In genomic region chr2:205990104-205990503, GRCh38 we compare ENCODE assay signal across 2 cellular contexts.
TF ChIP-seq lines count a peak whose summit lies in the region.

No MANE protein-coding gene starts in this region.

TF ChIP-seq in WTC11, 78 proteins besides CTCF, POLR2A, EP300 and RAD21 (continued from another document):
- TF ChIP-seq ZNF138 (CRISPR knock-in tag; conservative IDR thresholded peaks at IDR 0.05), result no peak
- TF ChIP-seq FOXK1 (CRISPR knock-in tag; IDR thresholded peaks at IDR 0.05), result no peak
- TF ChIP-seq ZNF263 (CRISPR knock-in tag; IDR thresholded peaks at IDR 0.05; ENCODE audit: low read depth), result no peak
- no peak for TF ChIP-seq TCF7 (CRISPR knock-in tag; IDR thresholded peaks at IDR 0.05; ENCODE audit: low read depth)
- TF ChIP-seq FOXJ3 (CRISPR knock-in tag; IDR thresholded peaks at IDR 0.05; ENCODE audit: borderline replicate concordance), result no peak
- TF ChIP-seq ZMAT4 (CRISPR knock-in tag; IDR thresholded peaks at IDR 0.05), result no peak
- TF ChIP-seq, protein P1, sequence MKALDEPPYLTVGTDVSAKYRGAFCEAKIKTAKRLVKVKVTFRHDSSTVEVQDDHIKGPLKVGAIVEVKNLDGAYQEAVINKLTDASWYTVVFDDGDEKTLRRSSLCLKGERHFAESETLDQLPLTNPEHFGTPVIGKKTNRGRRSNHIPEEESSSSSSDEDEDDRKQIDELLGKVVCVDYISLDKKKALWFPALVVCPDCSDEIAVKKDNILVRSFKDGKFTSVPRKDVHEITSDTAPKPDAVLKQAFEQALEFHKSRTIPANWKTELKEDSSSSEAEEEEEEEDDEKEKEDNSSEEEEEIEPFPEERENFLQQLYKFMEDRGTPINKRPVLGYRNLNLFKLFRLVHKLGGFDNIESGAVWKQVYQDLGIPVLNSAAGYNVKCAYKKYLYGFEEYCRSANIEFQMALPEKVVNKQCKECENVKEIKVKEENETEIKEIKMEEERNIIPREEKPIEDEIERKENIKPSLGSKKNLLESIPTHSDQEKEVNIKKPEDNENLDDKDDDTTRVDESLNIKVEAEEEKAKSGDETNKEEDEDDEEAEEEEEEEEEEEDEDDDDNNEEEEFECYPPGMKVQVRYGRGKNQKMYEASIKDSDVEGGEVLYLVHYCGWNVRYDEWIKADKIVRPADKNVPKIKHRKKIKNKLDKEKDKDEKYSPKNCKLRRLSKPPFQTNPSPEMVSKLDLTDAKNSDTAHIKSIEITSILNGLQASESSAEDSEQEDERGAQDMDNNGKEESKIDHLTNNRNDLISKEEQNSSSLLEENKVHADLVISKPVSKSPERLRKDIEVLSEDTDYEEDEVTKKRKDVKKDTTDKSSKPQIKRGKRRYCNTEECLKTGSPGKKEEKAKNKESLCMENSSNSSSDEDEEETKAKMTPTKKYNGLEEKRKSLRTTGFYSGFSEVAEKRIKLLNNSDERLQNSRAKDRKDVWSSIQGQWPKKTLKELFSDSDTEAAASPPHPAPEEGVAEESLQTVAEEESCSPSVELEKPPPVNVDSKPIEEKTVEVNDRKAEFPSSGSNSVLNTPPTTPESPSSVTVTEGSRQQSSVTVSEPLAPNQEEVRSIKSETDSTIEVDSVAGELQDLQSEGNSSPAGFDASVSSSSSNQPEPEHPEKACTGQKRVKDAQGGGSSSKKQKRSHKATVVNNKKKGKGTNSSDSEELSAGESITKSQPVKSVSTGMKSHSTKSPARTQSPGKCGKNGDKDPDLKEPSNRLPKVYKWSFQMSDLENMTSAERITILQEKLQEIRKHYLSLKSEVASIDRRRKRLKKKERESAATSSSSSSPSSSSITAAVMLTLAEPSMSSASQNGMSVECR (CRISPR knock-in tag; IDR thresholded peaks at IDR 0.05; ENCODE audit: borderline replicate concordance), result no peak

TF ChIP-seq in HepG2, 621 proteins besides CTCF, POLR2A, EP300 and RAD21 (continued from another document and continues in another):
- TF ChIP-seq ZSCAN20 (CRISPR knock-in tag; IDR thresholded peaks at IDR 0.05; ENCODE audit: borderline replicate concordance), result peak; percentile 17; the same call in 1 of the 2 replicates
- no peak for TF ChIP-seq ZSCAN29 (CRISPR knock-in tag; conservative IDR thresholded peaks at IDR 0.05)
- no peak for TF ChIP-seq TBX2 (CRISPR knock-in tag; IDR thresholded peaks at IDR 0.05; ENCODE audit: borderline replicate concordance)
- no peak for TF ChIP-seq ZNF260 (CRISPR knock-in tag; IDR thresholded peaks at IDR 0.05; ENCODE audit: borderline replicate concordance, low read depth)
- no peak for TF ChIP-seq MBNL3 (CRISPR knock-in tag; conservative IDR thresholded peaks at IDR 0.05)
- TF ChIP-seq, protein P2, sequence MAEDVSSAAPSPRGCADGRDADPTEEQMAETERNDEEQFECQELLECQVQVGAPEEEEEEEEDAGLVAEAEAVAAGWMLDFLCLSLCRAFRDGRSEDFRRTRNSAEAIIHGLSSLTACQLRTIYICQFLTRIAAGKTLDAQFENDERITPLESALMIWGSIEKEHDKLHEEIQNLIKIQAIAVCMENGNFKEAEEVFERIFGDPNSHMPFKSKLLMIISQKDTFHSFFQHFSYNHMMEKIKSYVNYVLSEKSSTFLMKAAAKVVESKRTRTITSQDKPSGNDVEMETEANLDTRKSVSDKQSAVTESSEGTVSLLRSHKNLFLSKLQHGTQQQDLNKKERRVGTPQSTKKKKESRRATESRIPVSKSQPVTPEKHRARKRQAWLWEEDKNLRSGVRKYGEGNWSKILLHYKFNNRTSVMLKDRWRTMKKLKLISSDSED (CRISPR knock-in tag; IDR thresholded peaks at IDR 0.05), result no peak
- no peak for TF ChIP-seq ZSCAN22 (CRISPR knock-in tag; IDR thresholded peaks at IDR 0.05)
- 0 out of 2 replicates have a peak, but pooled peaks have one; percentile 1 for TF ChIP-seq HDAC1 (CRISPR knock-in tag; IDR thresholded peaks at IDR 0.05)
- TF ChIP-seq DNMT3B (CRISPR knock-in tag; conservative IDR thresholded peaks at IDR 0.05), result 0 out of 2 replicates have a peak, but pooled peaks have one; percentile 57
- TF ChIP-seq ZNF766 (CRISPR knock-in tag; IDR thresholded peaks at IDR 0.05; ENCODE audit: borderline replicate concordance), result no peak
- TF ChIP-seq, protein P3, sequence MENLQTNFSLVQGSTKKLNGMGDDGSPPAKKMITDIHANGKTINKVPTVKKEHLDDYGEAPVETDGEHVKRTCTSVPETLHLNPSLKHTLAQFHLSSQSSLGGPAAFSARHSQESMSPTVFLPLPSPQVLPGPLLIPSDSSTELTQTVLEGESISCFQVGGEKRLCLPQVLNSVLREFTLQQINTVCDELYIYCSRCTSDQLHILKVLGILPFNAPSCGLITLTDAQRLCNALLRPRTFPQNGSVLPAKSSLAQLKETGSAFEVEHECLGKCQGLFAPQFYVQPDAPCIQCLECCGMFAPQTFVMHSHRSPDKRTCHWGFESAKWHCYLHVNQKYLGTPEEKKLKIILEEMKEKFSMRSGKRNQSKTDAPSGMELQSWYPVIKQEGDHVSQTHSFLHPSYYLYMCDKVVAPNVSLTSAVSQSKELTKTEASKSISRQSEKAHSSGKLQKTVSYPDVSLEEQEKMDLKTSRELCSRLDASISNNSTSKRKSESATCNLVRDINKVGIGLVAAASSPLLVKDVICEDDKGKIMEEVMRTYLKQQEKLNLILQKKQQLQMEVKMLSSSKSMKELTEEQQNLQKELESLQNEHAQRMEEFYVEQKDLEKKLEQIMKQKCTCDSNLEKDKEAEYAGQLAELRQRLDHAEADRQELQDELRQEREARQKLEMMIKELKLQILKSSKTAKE (CRISPR knock-in tag; IDR thresholded peaks at IDR 0.05; ENCODE audit: borderline replicate concordance), result no peak
- no peak for TF ChIP-seq PRDM4 (CRISPR knock-in tag; IDR thresholded peaks at IDR 0.05; ENCODE audit: borderline replicate concordance)
- TF ChIP-seq LCORL (IDR thresholded peaks at IDR 0.05), result no peak
- 0 out of 2 replicates have a peak, but pooled peaks have one; percentile 26 for TF ChIP-seq LCORL (CRISPR knock-in tag; IDR thresholded peaks at IDR 0.05)
- no peak for TF ChIP-seq ZNF619 (CRISPR knock-in tag; IDR thresholded peaks at IDR 0.05)
- TF ChIP-seq DR1 (CRISPR knock-in tag; IDR thresholded peaks at IDR 0.05), result no peak
- TF ChIP-seq, protein P4, sequence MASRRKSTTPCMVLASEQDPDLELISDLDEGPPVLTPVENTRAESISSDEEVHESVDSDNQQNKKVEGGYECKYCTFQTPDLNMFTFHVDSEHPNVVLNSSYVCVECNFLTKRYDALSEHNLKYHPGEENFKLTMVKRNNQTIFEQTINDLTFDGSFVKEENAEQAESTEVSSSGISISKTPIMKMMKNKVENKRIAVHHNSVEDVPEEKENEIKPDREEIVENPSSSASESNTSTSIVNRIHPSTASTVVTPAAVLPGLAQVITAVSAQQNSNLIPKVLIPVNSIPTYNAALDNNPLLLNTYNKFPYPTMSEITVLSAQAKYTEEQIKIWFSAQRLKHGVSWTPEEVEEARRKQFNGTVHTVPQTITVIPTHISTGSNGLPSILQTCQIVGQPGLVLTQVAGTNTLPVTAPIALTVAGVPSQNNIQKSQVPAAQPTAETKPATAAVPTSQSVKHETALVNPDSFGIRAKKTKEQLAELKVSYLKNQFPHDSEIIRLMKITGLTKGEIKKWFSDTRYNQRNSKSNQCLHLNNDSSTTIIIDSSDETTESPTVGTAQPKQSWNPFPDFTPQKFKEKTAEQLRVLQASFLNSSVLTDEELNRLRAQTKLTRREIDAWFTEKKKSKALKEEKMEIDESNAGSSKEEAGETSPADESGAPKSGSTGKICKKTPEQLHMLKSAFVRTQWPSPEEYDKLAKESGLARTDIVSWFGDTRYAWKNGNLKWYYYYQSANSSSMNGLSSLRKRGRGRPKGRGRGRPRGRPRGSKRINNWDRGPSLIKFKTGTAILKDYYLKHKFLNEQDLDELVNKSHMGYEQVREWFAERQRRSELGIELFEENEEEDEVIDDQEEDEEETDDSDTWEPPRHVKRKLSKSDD (CRISPR knock-in tag; IDR thresholded peaks at IDR 0.05; ENCODE audit: low read depth), result no peak
- TF ChIP-seq ZNF513 (CRISPR knock-in tag; conservative IDR thresholded peaks at IDR 0.05), result no peak
- TF ChIP-seq GPBP1L1 (CRISPR knock-in tag; IDR thresholded peaks at IDR 0.05), result no peak
- no peak for TF ChIP-seq KLF12 (CRISPR knock-in tag; IDR thresholded peaks at IDR 0.05; ENCODE audit: borderline replicate concordance)
- TF ChIP-seq ZNF879 (CRISPR knock-in tag; IDR thresholded peaks at IDR 0.05), result no peak
- TF ChIP-seq, protein P5, sequence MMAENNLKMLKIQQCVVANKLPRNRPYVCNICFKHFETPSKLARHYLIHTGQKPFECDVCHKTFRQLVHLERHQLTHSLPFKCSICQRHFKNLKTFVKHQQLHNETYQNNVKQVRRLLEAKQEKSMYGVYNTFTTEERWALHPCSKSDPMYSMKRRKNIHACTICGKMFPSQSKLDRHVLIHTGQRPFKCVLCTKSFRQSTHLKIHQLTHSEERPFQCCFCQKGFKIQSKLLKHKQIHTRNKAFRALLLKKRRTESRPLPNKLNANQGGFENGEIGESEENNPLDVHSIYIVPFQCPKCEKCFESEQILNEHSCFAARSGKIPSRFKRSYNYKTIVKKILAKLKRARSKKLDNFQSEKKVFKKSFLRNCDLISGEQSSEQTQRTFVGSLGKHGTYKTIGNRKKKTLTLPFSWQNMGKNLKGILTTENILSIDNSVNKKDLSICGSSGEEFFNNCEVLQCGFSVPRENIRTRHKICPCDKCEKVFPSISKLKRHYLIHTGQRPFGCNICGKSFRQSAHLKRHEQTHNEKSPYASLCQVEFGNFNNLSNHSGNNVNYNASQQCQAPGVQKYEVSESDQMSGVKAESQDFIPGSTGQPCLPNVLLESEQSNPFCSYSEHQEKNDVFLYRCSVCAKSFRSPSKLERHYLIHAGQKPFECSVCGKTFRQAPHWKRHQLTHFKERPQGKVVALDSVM (CRISPR knock-in tag; IDR thresholded peaks at IDR 0.05), result 0 out of 2 replicates have a peak, but pooled peaks have one; percentile 5
- TF ChIP-seq ZNF510 (CRISPR knock-in tag; IDR thresholded peaks at IDR 0.05; ENCODE audit: low read depth), result no peak
- 0 out of 2 replicates have a peak, but pooled peaks have one; percentile 39 for TF ChIP-seq ELF4 (CRISPR knock-in tag; IDR thresholded peaks at IDR 0.05; ENCODE audit: borderline replicate concordance)
- TF ChIP-seq ARID3A (IDR thresholded peaks at IDR 0.05; ENCODE audit: low read depth, low read length), result no peak
- TF ChIP-seq TOPORS (CRISPR knock-in tag; IDR thresholded peaks at IDR 0.05), result no peak
- no peak for TF ChIP-seq SOX13 (IDR thresholded peaks at IDR 0.05)
- no peak for TF ChIP-seq SOX13 (CRISPR knock-in tag; conservative IDR thresholded peaks at IDR 0.05 in 1 of 2, IDR thresholded peaks at IDR 0.05 in 1 of 2)
- TF ChIP-seq ZNF672 (CRISPR knock-in tag; IDR thresholded peaks at IDR 0.05), result no peak
- TF ChIP-seq ZNF777 (CRISPR knock-in tag; IDR thresholded peaks at IDR 0.05), result no peak
- TF ChIP-seq ZNF670 (CRISPR knock-in tag; IDR thresholded peaks at IDR 0.05; ENCODE audit: borderline replicate concordance), result peak; percentile 59; the same call in 1 of the 2 replicates
